ENCODE assay signal across 10 cellular contexts in genomic region chr6:4023240-4023639, GRCh38. TPM values are rescaled to one million over a fixed set of nuclear protein-coding genes. Genes with fewer than 3 reads are reported as not detected.
A peak's percentile ranks its signal among the peaks of the same experiment; 100 is the strongest.
DNase-seq lines count a peak whose midpoint lies in the region; ATAC-seq and TF ChIP-seq lines count a peak whose summit lies in the region.
"Had no signal": no experiment of that assay in that cellular context is flagged by ENCODE, and none has a peak within 500 bp of the region (broad histone marks: within the 10 kb centered on the region; RNA-seq: fewer than 3 reads in every experiment).

No MANE protein-coding gene starts in this region.

- H3K4me1 Mint-ChIP-seq in osteocyte (ENCODE audit: unreplicated experiment) = peaks cover 50% of the 10 kb centered on the region

- H3K4me1 ChIP-seq in DOHH2 (ENCODE audit: control insufficient read depth, low read length) = peaks cover 54% of the 10 kb centered on the region

- H3K27ac Mint-ChIP-seq in osteocyte (ENCODE audit: unreplicated experiment) = peak overlapping the region; percentile 99

- TF ChIP-seq CTCF in DOHH2 (IDR thresholded peaks at IDR 0.05; ENCODE audit: low read depth, low read length, poor library complexity, severe bottlenecking) (no peak), coronary artery (IDR thresholded peaks at IDR 0.05) (no peak), osteocyte (IDR thresholded peaks at IDR 0.05) (no peak)

- H3F3A ChIP-seq in DOHH2 (ENCODE audit: control insufficient read depth, insufficient read depth) = peaks cover 5% of the 10 kb centered on the region

- H3K36me3 Mint-ChIP-seq in osteocyte (ENCODE audit: unreplicated experiment) = peaks cover 4% of the 10 kb centered on the region

- H3K9me2 ChIP-seq in DOHH2 (replicated peaks; ENCODE audit: control insufficient read depth, low read length) = no peaks in the 10 kb centered on the region

- H3K27me3 ChIP-seq in DOHH2 (ENCODE audit: control insufficient read depth, low read length) = no peaks in the 10 kb centered on the region

- ATAC-seq in GM18868 (IDR thresholded peaks at IDR 0.05; ENCODE audit: unreplicated experiment) = no peak
- ATAC-seq in GM19395 (IDR thresholded peaks at IDR 0.05; ENCODE audit: unreplicated experiment) = no peak
- ATAC-seq in left ventricle myocardium superior = no peak
- no peak for ATAC-seq in HG03108 (IDR thresholded peaks at IDR 0.05; ENCODE audit: unreplicated experiment)

- peak overlapping the region; percentile 96 for H3K4me3 Mint-ChIP-seq in osteocyte (ENCODE audit: unreplicated experiment)

- H3K9me3 Mint-ChIP-seq in osteocyte (ENCODE audit: unreplicated experiment) = no peaks in the 10 kb centered on the region

- H3K9me3 ChIP-seq in DOHH2 (ENCODE audit: control insufficient read depth, insufficient read depth, low read length) = no peaks in the 10 kb centered on the region

- H3K4me2 ChIP-seq in DOHH2 (ENCODE audit: low read length) = peak overlapping the region; percentile 89

- peaks cover 30% of the 10 kb centered on the region for H4K20me1 ChIP-seq in DOHH2 (ENCODE audit: control insufficient read depth, insufficient read depth, low read depth, low read length)

- peaks cover 66% of the 10 kb centered on the region for H3K36me3 ChIP-seq in DOHH2 (ENCODE audit: control insufficient read depth, low read length)

- H3K79me2 ChIP-seq in DOHH2 (ENCODE audit: control insufficient read depth, low read length) = peaks cover 94% of the 10 kb centered on the region

- DNase-seq in MV-4-11 (lab: John Stamatoyannopoulos, UW) (peak; percentile 18), coronary artery (ENCODE audit: low spot score) (no peak), osteocyte (ENCODE audit: extremely low spot score, unreplicated experiment) (no peak), left ventricle myocardium superior (no peak)
- DNase-seq: activated CD8-positive, alpha-beta memory T cell treated with anti-CD3 and anti-CD28 coated beads for 24 hours; stimulated activated CD4-positive, alpha-beta T cell treated with anti-CD3 and anti-CD28 coated beads, Interleukin-12 subunit alpha, Interleukin-12 subunit beta, amount 100 ng/mL, for 4 hours had no signal

- H3K27ac ChIP-seq in DOHH2 (ENCODE audit: low read depth, low read length) (no peak overlapping the region), coronary artery (peak overlapping the region in 1 of 2 donors; percentile 27)

- intact Hi-C loops in left ventricle myocardium superior (cut with micrococcal nuclease) = no loop called here

- H3K27me3 Mint-ChIP-seq in osteocyte (ENCODE audit: unreplicated experiment) = no peaks in the 10 kb centered on the region

- H3K4me3 ChIP-seq in DOHH2 (ENCODE audit: low read length) (peak overlapping the region; percentile 86), coronary artery (peak overlapping the region; percentile 93)

RNA-seq across cellular contexts. Expression of gene FAM217A, which starts 55.7 kb away (rescaled TPM):
- total RNA-seq in osteocyte (not detected in 2 replicates), left ventricle myocardium superior (not detected)
